ENCODE assay signal across 8 cellular contexts in the genomic region with DNA sequence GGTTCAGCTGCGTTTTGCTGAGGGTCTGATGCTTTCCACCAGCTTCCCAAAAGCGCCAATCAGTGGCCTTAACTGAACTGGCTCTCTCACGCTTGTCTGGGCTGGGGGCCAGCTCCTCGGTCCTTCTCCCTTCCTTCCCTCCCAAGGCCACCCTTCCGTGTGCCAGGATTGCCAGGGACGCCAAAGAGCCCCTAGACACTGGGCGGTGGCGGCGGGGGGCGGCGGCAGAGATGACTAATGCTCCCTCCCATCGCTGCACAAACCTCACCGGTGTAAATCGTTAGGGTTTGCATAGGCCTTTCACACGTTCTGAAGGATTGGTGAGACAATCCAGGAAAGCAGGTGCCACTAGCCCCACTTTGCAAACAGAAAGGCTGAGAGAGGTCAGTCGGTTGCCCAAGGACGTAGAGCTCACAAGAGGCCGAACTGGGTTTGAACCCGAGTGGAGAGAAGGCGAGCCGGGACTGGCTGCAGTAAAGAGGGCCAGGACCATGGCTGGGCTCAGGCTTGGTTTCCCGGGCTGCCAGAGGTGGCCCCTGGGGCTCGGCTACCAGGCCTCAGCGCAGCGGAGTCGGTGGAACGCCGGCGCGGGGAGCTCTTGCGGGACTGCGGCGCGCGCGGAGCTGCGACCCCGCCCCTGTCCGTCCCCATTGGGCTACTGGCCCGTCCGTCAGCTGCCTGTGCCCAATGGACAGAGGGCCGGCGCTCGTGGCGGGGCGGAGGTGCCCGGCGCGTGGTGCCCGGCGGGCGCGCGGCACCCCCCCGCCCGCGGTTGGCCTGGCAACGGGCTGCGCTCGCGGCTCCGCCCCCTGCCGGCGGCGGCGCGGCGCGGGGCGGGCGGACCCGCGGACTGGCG. TPM values are rescaled to one million over a fixed set of nuclear protein-coding genes. Genes with fewer than 3 reads are reported as not detected.
DNase-seq lines count a peak whose midpoint lies in the region; ATAC-seq and TF ChIP-seq lines count a peak whose summit lies in the region.

No MANE protein-coding gene starts in this region.

- H2AK5ac ChIP-seq in trophoblast cell (ENCODE audit: low read length), result no peak overlapping the region

- peaks cover 16% of the 10 kb centered on the region for H3K4me1 ChIP-seq in HAP-1
- H3K4me1 ChIP-seq in adrenal gland (replicated peaks in 1 of 2), result peaks cover 9 to 13% of the 10 kb centered on the region in 2 donors
- H3K4me1 ChIP-seq in heart left ventricle, result peaks cover 0 to 31% (median 13%) of the 10 kb centered on the region in 12 donors
- peaks cover 9 to 17% of the 10 kb centered on the region in 2 experiments for H3K4me1 ChIP-seq in trophoblast cell (ENCODE audit: control insufficient read depth in 1 of 2, insufficient read depth in 2 of 2, low read length in 2 of 2)
- H3K4me1 ChIP-seq in tibial artery, result peaks cover 0 to 19% (median 17%) of the 10 kb centered on the region in 4 donors

- no peaks in the 10 kb centered on the region; the same call in 1 of the 2 replicates for H3K36me3 ChIP-seq in HAP-1 (replicated peaks)
- no peaks in the 10 kb centered on the region for H3K36me3 ChIP-seq in adrenal gland (replicated peaks in 1 of 2)
- H3K36me3 ChIP-seq in heart left ventricle, result no peaks in the 10 kb centered on the region
- no peaks in the 10 kb centered on the region for H3K36me3 ChIP-seq in trophoblast cell (ENCODE audit: control insufficient read depth in 1 of 2, insufficient read depth in 2 of 2, low read length in 2 of 2)
- no peaks in the 10 kb centered on the region for H3K36me3 ChIP-seq in tibial artery

- no peak overlapping the region for H3K23ac ChIP-seq in trophoblast cell (ENCODE audit: low read length)

- H3K79me1 ChIP-seq in trophoblast cell (ENCODE audit: low read length), result no peaks in the 10 kb centered on the region

- H4K91ac ChIP-seq in trophoblast cell (ENCODE audit: low read depth, low read length), result no peak overlapping the region

- no peak overlapping the region for H2BK120ac ChIP-seq in trophoblast cell (ENCODE audit: insufficient read depth, low read length, poor library complexity)

- H3K18ac ChIP-seq in trophoblast cell (ENCODE audit: low read length), result no peak overlapping the region

- peak overlapping the region; percentile 91 for H3K4me2 ChIP-seq in trophoblast cell (ENCODE audit: low read length)

- ATAC-seq in heart left ventricle, result peak; percentile 83 to 99 (median 97)

- no peaks in the 10 kb centered on the region for H3K79me2 ChIP-seq in trophoblast cell (ENCODE audit: control insufficient read depth, insufficient read depth, low read length, poor library complexity)

- peak overlapping the region; percentile 7 to 82 (median 70) for H3K27ac ChIP-seq in adrenal gland
- peak overlapping the region in 6 of 12 donors; percentile 20 to 66 (median 53) for H3K27ac ChIP-seq in heart left ventricle
- H3K27ac ChIP-seq in trophoblast cell (ENCODE audit: low read depth, low read length), result no peak overlapping the region
- peak overlapping the region in 1 of 2 donors; percentile 17 for H3K27ac ChIP-seq in tibial artery

- H3K4me3 ChIP-seq in HAP-1 (peak overlapping the region; percentile 52), adrenal gland (peak overlapping the region in 3 of 4 donors; percentile 10 to 56 (median 50)), heart left ventricle (peak overlapping the region; percentile 34 to 79 (median 63)), trophoblast cell (ENCODE audit: low read depth, low read length) (peak overlapping the region; percentile 65), tibial artery (peak overlapping the region; percentile 58 to 83)

- H3K14ac ChIP-seq in trophoblast cell (ENCODE audit: low read length), result no peak overlapping the region

- 1 to 6% (median 2%) methylated on average over 19 to 67 of the region's 74 CpGs for WGBS in adrenal gland, 4 donors
- 3 to 13% (median 3%) methylated on average over 21 to 74 of the region's 74 CpGs for WGBS in heart left ventricle, 4 donors
- no CpG with 5 or more reads among the region's 74 CpGs for WGBS in trophoblast cell (ENCODE audit: extremely low coverage, insufficient coverage, insufficient read length)

- intact Hi-C loops in adrenal gland (cut with DNase I) (loop anchor here in 1 of 2 donors (10.0 kb wide), 2 partner anchors 55 to 85 kb away; no protein-coding TSS in a partner anchor), heart left ventricle (cut with DNase I) (loop anchor here in 1 of 10 donors (10.0 kb wide), 1 partner anchor 45 kb away; no protein-coding TSS in a partner anchor), tibial artery (cut with DNase I; ENCODE audit: low total_unique reads) (loop anchor here (5.0 kb wide), 1 partner anchor 78 kb away; a partner anchor contains a TSS)

- H3K4ac ChIP-seq in trophoblast cell (ENCODE audit: low read depth, low read length), result no peak overlapping the region

- H3K9me3 ChIP-seq in HAP-1 (no peaks in the 10 kb centered on the region), adrenal gland (replicated peaks in 1 of 3) (no peaks in the 10 kb centered on the region), heart left ventricle (no peaks in the 10 kb centered on the region), trophoblast cell (ENCODE audit: insufficient read depth, low read depth, low read length) (peaks cover 2% of the 10 kb centered on the region), tibial artery (no peaks in the 10 kb centered on the region)

- TF ChIP-seq CTCF in adrenal gland (IDR thresholded peaks at IDR 0.05) (no peak), heart left ventricle (IDR thresholded peaks at IDR 0.05) (no peak), tibial artery (IDR thresholded peaks at IDR 0.05) (peak in 1 of 2 experiments; percentile 23)

- no peak overlapping the region for H2BK5ac ChIP-seq in trophoblast cell (ENCODE audit: low read depth, low read length, poor library complexity)

- TF ChIP-seq POLR2A in adrenal gland (IDR thresholded peaks at IDR 0.05) (peak in 1 of 2 donors; percentile 32), heart left ventricle (IDR thresholded peaks at IDR 0.05) (no peak)

- H3K27me3 ChIP-seq in HAP-1 (ENCODE audit: low read depth), result no peaks in the 10 kb centered on the region
- H3K27me3 ChIP-seq in adrenal gland, result no peaks in the 10 kb centered on the region
- H3K27me3 ChIP-seq in heart left ventricle, result peaks cover 0 to 11% (median 0%) of the 10 kb centered on the region in 9 donors
- H3K27me3 ChIP-seq in trophoblast cell (ENCODE audit: insufficient read depth, low read length), result peaks cover 19% of the 10 kb centered on the region
- H3K27me3 ChIP-seq in tibial artery, result no peaks in the 10 kb centered on the region

- no peak overlapping the region for H3K9ac ChIP-seq in trophoblast cell (ENCODE audit: low read length)

- peak overlapping the region; percentile 61 for H2AFZ ChIP-seq in trophoblast cell (ENCODE audit: insufficient read depth, low read length, poor library complexity)

- no peak overlapping the region for H4K12ac ChIP-seq in trophoblast cell (ENCODE audit: low read depth, low read length)

- DNase-seq in DMS153 (lab: John Stamatoyannopoulos, UW), result peak; percentile 62
- peak; percentile 84 to 95 for DNase-seq in HAP-1 (ENCODE audit: low spot score in 2 of 2)
- peak; percentile 91 for DNase-seq in NCI-H1092 (lab: John Stamatoyannopoulos, UW)
- peak; percentile 83 for DNase-seq in T follicular helper cell (ENCODE audit: low read depth)
- peak; percentile 92 to 97 (median 96) for DNase-seq in adrenal gland
- DNase-seq in heart left ventricle, result peak; percentile 92 to 96 (median 94)
- peak; percentile 82 to 90 for DNase-seq in trophoblast cell
- DNase-seq in tibial artery, result peak; percentile 85 to 94

- H2BK12ac ChIP-seq in trophoblast cell (ENCODE audit: low read length), result no peak overlapping the region

- H4K8ac ChIP-seq in trophoblast cell (ENCODE audit: low read depth, low read length), result no peak overlapping the region

- in situ Hi-C loops in HAP-1 (cut with MboI; ENCODE audit: low sequenced_read_pairs), result no loop called here

RNA-seq across cellular contexts. Expression of a gene that starts 0.6 kb away (rescaled TPM):
- total RNA-seq in adrenal gland (10 to 100 TPM in 4 of 8 donors, 1 to 10 TPM in 4; 6.3 to 70.8 (median 10.5) TPM), heart left ventricle (10 to 100 TPM in 1 of 9 donors, 1 to 10 TPM in 8; 1.8 to 13.9 (median 2.6) TPM)
- polyA plus RNA-seq in adrenal gland (10 to 100 TPM in 1 of 3 donors, 1 to 10 TPM in 2; 3.7 to 14.4 (median 6.8) TPM), heart left ventricle (1 to 10 TPM; 1.1 to 1.9 TPM)
- polyA plus RNA-seq in trophoblast cell (2013), result 0.89 and 1.0 TPM in 2 replicates
